23 cellular contexts compared by ENCODE assay signal in genomic region chr10:58174831-58175230, GRCh38.
"Had no signal": no experiment of that assay in that cellular context is flagged by ENCODE, and none has a peak within 500 bp of the region (broad histone marks: within the 10 kb centered on the region; RNA-seq: fewer than 3 reads in every experiment).

No MANE protein-coding gene starts in this region.

- ATAC-seq: Panc1, PC-3 had no signal

- DNase-seq: IMR-90; Karpas-422; KG1; MG63; NCI-H1092; NCI-H1105 treated with DMSO at 0.1 percent for 48 hours; NCI-H1417 treated with DMSO at 0.1 percent for 48 hours; NCI-H1694; NCI-H187 treated with DMSO at 0.1 percent for 48 hours; NCI-H2029 treated with DMSO at 0.1 percent for 48 hours; NCI-H2171; NCI-H226; NCI-H446; NCI-H510A; NCI-H524 treated with DMSO at 0.1 percent for 48 hours; NCI-H69; NK-92 treated with Interleukin-12 subunit alpha and Interleukin-12 subunit beta, amount 100 ng/mL, for 24 hours; PC-3; SHP77; SK-N-SH; SW 1271 had no signal

- H3K9me3 ChIP-seq: MG63, SK-N-SH had no signal

- H3K36me3 ChIP-seq: MG63 had no signal

- H3K27ac ChIP-seq: RWPE1 had no signal

- H3K4me3 ChIP-seq: MG63 had no signal
